Comparison of ENCODE assay signal across 16 cellular contexts in the genomic region with DNA sequence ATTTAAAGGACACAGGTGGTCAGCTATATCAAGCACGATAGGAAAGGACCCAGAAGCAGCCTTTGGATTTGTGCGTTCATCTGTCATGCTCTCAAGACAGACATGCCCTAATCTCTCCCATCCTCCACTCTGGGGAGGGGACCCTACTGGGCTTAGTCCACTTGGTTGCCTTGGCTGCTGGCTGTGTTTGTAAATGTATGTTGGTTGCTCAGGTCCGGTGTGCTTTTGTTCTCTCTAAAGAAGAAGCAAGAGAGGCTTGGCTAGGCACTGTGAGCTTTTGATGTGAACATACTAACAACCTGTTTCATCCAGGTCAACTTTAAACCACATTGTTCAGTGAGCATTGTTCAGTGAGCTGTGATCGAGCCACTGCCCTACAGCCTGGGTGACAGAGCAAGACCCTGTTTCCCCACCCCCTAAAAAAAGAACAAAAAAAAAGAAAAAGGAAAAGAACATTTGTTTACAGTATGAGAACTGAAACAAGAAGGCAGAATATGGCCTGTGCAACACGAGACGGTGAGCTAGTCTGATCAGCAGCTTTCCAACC.
DNase-seq lines count a peak whose midpoint lies in the region; ATAC-seq and TF ChIP-seq lines count a peak whose summit lies in the region.
"Had no signal": no experiment of that assay in that cellular context is flagged by ENCODE, and none has a peak within 500 bp of the region (broad histone marks: within the 10 kb centered on the region; RNA-seq: fewer than 3 reads in every experiment).

No MANE protein-coding gene starts in this region.

- CTCF ChIA-PET in activated CD8-positive, alpha-beta T cell treated with anti-CD3 and anti-CD28 coated beads for 36 hours (lab: Charles Lee): interaction anchor here (0.7 to 1.6 kb wide), 5 partner anchors 11 to 250 kb away, joined by 3 to 5 read pairs (median 3); no protein-coding TSS in a partner anchor
- CTCF ChIA-PET in PC-3 (lab: Charles Lee): no interaction called here

- no peak overlapping the region for H3K4me3 ChIP-seq in PC-3 (ENCODE audit: low read length)
- H3K4me3 ChIP-seq: lower lobe of right lung, SK-N-MC, thoracic aorta had no signal

- H4K20me1 ChIP-seq in PC-3 (ENCODE audit: low read length): no peaks in the 10 kb centered on the region

- BruUV-seq in PC-3 (replicated peaks; lab: Mats Ljungman, UMichigan): no TSS peak

- no peak for ATAC-seq in stimulated activated naive CD8-positive, alpha-beta T cell treated with anti-CD3 and anti-CD28 coated beads, Interleukin-15, Interleukin-2, amounts not matched to agents 100 U/mL and 50 U/mL, for 24 hours
- ATAC-seq in HG02852 (IDR thresholded peaks at IDR 0.05; ENCODE audit: unreplicated experiment) (peak; percentile 48), GM19455 (IDR thresholded peaks at IDR 0.05; ENCODE audit: unreplicated experiment) (no peak), PC-3 (no peak)
- ATAC-seq in activated CD8-positive, alpha-beta T cell treated with anti-CD3 and anti-CD28 coated beads for 36 hours: no peak
- ATAC-seq: lower lobe of right lung had no signal

- H3K4me1 Mint-ChIP-seq in stimulated activated naive CD8-positive, alpha-beta T cell treated with anti-CD3 and anti-CD28 coated beads, Interleukin-15, Interleukin-2, amounts not matched to agents 100 ng/mL and 50 ng/mL, for 24 hours (ENCODE audit: low read depth): peaks cover 83% of the 10 kb centered on the region
- H3K4me1 Mint-ChIP-seq in activated CD8-positive, alpha-beta T cell treated with anti-CD3 and anti-CD28 coated beads for 36 hours (ENCODE audit: low read depth): peaks cover 73% of the 10 kb centered on the region

- H3K27me3 Mint-ChIP-seq in stimulated activated naive CD8-positive, alpha-beta T cell treated with anti-CD3 and anti-CD28 coated beads, Interleukin-15, Interleukin-2, amounts not matched to agents 100 ng/mL and 50 ng/mL, for 24 hours: no peaks in the 10 kb centered on the region
- no peaks in the 10 kb centered on the region for H3K27me3 Mint-ChIP-seq in activated CD8-positive, alpha-beta T cell treated with anti-CD3 and anti-CD28 coated beads for 36 hours
- H3K27me3 Mint-ChIP-seq: activated CD4-positive, alpha-beta memory T cell treated with anti-CD3 and anti-CD28 coated beads, Interleukin-2, amount 10 ng/mL, durations not matched to agents 7 days and 5 days; progenitor cell of endocrine pancreas had no signal

- no peak overlapping the region for H3K27ac ChIP-seq in PC-3 (ENCODE audit: low read length)
- H3K27ac ChIP-seq: lower lobe of right lung, SK-N-MC, thoracic aorta had no signal

- no peak overlapping the region for H3K4me2 ChIP-seq in PC-3 (ENCODE audit: low read length)

- intact Hi-C loops in activated CD8-positive, alpha-beta T cell treated with anti-CD3 and anti-CD28 coated beads for 36 hours (cut with micrococcal nuclease): no loop called here
- intact Hi-C loops in PC-3 (cut with micrococcal nuclease): no loop called here

- no peaks in the 10 kb centered on the region for H3K27me3 ChIP-seq in PC-3 (ENCODE audit: low read length)

- no peak for TF ChIP-seq CTCF in activated CD8-positive, alpha-beta T cell treated with anti-CD3 and anti-CD28 coated beads for 36 hours (IDR thresholded peaks at IDR 0.05)
- TF ChIP-seq CTCF in PC-3 (conservative IDR thresholded peaks at IDR 0.05; ENCODE audit: low read depth, low read length): no peak

- H3K36me3 Mint-ChIP-seq in stimulated activated naive CD8-positive, alpha-beta T cell treated with anti-CD3 and anti-CD28 coated beads, Interleukin-15, Interleukin-2, amounts not matched to agents 100 ng/mL and 50 ng/mL, for 24 hours (ENCODE audit: low read depth): peaks cover 24% of the 10 kb centered on the region
- peaks cover 36% of the 10 kb centered on the region for H3K36me3 Mint-ChIP-seq in activated CD8-positive, alpha-beta T cell treated with anti-CD3 and anti-CD28 coated beads for 36 hours (ENCODE audit: low read depth)

- POLR2A ChIA-PET in activated CD8-positive, alpha-beta T cell treated with anti-CD3 and anti-CD28 coated beads for 36 hours (lab: Charles Lee): interaction anchor here (0.5 kb wide), 1 partner anchor 11 kb away, joined by 3 read pairs; no protein-coding TSS in a partner anchor
- POLR2A ChIA-PET in PC-3 (lab: Charles Lee; ENCODE audit: unreplicated experiment): no interaction called here

- H3K79me2 ChIP-seq in PC-3 (ENCODE audit: low read length): no peaks in the 10 kb centered on the region

- H3K9ac ChIP-seq in PC-3 (ENCODE audit: low read length): no peak overlapping the region

- peaks cover 14% of the 10 kb centered on the region for H3K4me1 ChIP-seq in PC-3 (ENCODE audit: insufficient read depth, low read length)

- peaks cover 6% of the 10 kb centered on the region for H3K9me3 Mint-ChIP-seq in stimulated activated naive CD8-positive, alpha-beta T cell treated with anti-CD3 and anti-CD28 coated beads, Interleukin-15, Interleukin-2, amounts not matched to agents 100 ng/mL and 50 ng/mL, for 24 hours
- peaks cover 15% of the 10 kb centered on the region for H3K9me3 Mint-ChIP-seq in activated CD8-positive, alpha-beta T cell treated with anti-CD3 and anti-CD28 coated beads for 36 hours

- no peaks in the 10 kb centered on the region for H3K9me3 ChIP-seq in PC-3 (ENCODE audit: low read length)
- H3K9me3 ChIP-seq: lower lobe of right lung, thoracic aorta had no signal

- H3F3A ChIP-seq in PC-3 (ENCODE audit: low read length, unreplicated experiment): no peaks in the 10 kb centered on the region

- no peak overlapping the region for H3K4me3 Mint-ChIP-seq in stimulated activated naive CD8-positive, alpha-beta T cell treated with anti-CD3 and anti-CD28 coated beads, Interleukin-15, Interleukin-2, amounts not matched to agents 100 ng/mL and 50 ng/mL, for 24 hours
- no peak overlapping the region for H3K4me3 Mint-ChIP-seq in activated CD8-positive, alpha-beta T cell treated with anti-CD3 and anti-CD28 coated beads for 36 hours
- H3K4me3 Mint-ChIP-seq: activated CD4-positive, alpha-beta memory T cell treated with anti-CD3 and anti-CD28 coated beads, Interleukin-2, amount 10 ng/mL, durations not matched to agents 7 days and 5 days had no signal

- H3K27ac Mint-ChIP-seq in stimulated activated naive CD8-positive, alpha-beta T cell treated with anti-CD3 and anti-CD28 coated beads, Interleukin-15, Interleukin-2, amounts not matched to agents 100 ng/mL and 50 ng/mL, for 24 hours: peak overlapping the region; percentile 10
- peak overlapping the region; percentile 76 for H3K27ac Mint-ChIP-seq in activated CD8-positive, alpha-beta T cell treated with anti-CD3 and anti-CD28 coated beads for 36 hours
- H3K27ac Mint-ChIP-seq: activated CD4-positive, alpha-beta memory T cell treated with anti-CD3 and anti-CD28 coated beads, Interleukin-2, amount 10 ng/mL, durations not matched to agents 7 days and 5 days; progenitor cell of endocrine pancreas had no signal

- no peak for DNase-seq in stimulated activated naive CD8-positive, alpha-beta T cell treated with anti-CD3 and anti-CD28 coated beads, Interleukin-15, Interleukin-2, amounts not matched to agents 100 U/mL and 50 U/mL, for 24 hours
- no peak for DNase-seq in activated CD8-positive, alpha-beta T cell treated with anti-CD3 and anti-CD28 coated beads for 36 hours
- DNase-seq in NCI-H345 treated with DMSO at 0.1 percent for 48 hours (lab: John Stamatoyannopoulos, UW; ENCODE audit: unreplicated experiment): no peak
- no peak for DNase-seq in AG08395 (ENCODE audit: low spot score)
- DNase-seq in PC-3: no peak
- DNase-seq: activated CD4-positive, alpha-beta memory T cell treated with anti-CD3 and anti-CD28 coated beads, Interleukin-2, amount 10 ng/mL, durations not matched to agents 7 days and 5 days; EL; lower lobe of right lung; NCI-H1092 treated with DMSO at 0.1 percent for 48 hours; NCI-H526 treated with DMSO at 0.1 percent for 48 hours had no signal

- no peaks in the 10 kb centered on the region for H3K36me3 ChIP-seq in PC-3 (ENCODE audit: low read depth, low read length)
- H3K36me3 ChIP-seq: lower lobe of right lung, thoracic aorta had no signal

- no peak overlapping the region for H2AFZ ChIP-seq in PC-3 (ENCODE audit: low read length)

- no peaks in the 10 kb centered on the region for H3K9me2 ChIP-seq in PC-3 (replicated peaks; ENCODE audit: low read length)
